ENCODE assay signal across 19 cellular contexts in the genomic region with DNA sequence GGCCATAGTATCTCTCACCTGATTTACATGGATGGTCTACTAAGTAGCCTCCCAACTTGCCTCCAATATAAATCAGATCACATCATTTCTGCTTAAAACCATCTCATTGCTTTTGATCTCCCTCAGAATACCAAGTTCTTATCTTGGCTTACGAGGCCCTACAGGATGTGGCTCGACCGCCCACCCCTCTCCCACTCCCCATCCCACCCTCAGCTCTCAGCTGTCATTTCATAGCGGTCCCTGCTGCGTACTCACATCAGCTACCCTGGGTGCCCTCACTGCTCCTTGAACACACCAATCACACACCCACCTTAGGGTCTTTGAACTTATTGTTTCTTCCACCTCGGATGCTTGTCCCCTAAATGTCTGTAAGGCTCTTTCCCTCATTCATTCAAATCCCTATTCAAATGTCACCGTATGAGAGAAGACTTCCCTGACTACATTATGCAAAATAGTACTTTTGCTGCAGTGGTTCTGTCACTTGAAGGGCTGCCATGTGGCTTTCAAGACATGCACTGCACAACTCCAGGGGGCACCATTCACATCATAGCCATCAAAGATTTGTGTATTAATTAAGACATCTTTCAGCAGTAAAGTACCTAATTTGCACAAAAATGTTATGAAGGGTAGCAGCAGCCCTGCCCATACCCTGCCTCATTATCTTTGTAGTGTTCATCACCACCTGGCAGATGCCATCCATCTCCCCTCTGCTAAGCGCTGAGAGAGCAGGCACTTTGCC.
"Had no signal": no experiment of that assay in that cellular context is flagged by ENCODE, and none has a peak within 500 bp of the region (broad histone marks: within the 10 kb centered on the region; RNA-seq: fewer than 3 reads in every experiment).

No MANE protein-coding gene starts in this region.

- H3K36me3 Mint-ChIP-seq: activated CD8-positive, alpha-beta memory T cell treated with anti-CD3 and anti-CD28 coated beads, Interleukin-2, amount 10 ng/mL, durations not matched to agents 7 days and 5 days; activated naive CD4-positive, alpha-beta T cell treated with anti-CD3 and anti-CD28 coated beads, Interleukin-2, amount 50 U/mL, for 24 hours; WTC11 had no signal

- H3K27me3 ChIP-seq: MG63 had no signal

- H3K27ac ChIP-seq: PC-9 had no signal

- H3K4me1 Mint-ChIP-seq: activated CD4-positive, alpha-beta T cell treated with anti-CD3 and anti-CD28 coated beads, Interleukin-2, amount 10 ng/mL, durations not matched to agents 24 days and 14 days; activated CD8-positive, alpha-beta memory T cell treated with anti-CD3 and anti-CD28 coated beads, Interleukin-2, amount 10 ng/mL, durations not matched to agents 7 days and 5 days; activated naive CD4-positive, alpha-beta T cell treated with anti-CD3 and anti-CD28 coated beads, Interleukin-2, amount 50 U/mL, for 24 hours had no signal

- H3K27ac Mint-ChIP-seq: activated CD4-positive, alpha-beta T cell treated with anti-CD3 and anti-CD28 coated beads, Interleukin-2, amount 10 ng/mL, durations not matched to agents 24 days and 14 days; activated CD8-positive, alpha-beta memory T cell treated with anti-CD3 and anti-CD28 coated beads, Interleukin-2, amount 10 ng/mL, durations not matched to agents 7 days and 5 days; activated naive CD4-positive, alpha-beta T cell treated with anti-CD3 and anti-CD28 coated beads, Interleukin-2, amount 50 U/mL, for 24 hours; activated T-cell treated with anti-CD3 and anti-CD28 coated beads, Interleukin-2, amount 50 U/mL, for 24 hours; activated T-helper 1 cell treated with anti-CD3 and anti-CD28 coated beads, Interleukin-12 subunit alpha, Interleukin-12 subunit beta, Interleukin-2, Interleukin-4 antibody, amounts not matched to agents 30 ng/mL and 10 ng/mL and 1 ng/mL, durations not matched to agents 14 hours and 24 hours and 36 hours; T-helper 1 cell treated with Interleukin-12 subunit alpha and Interleukin-12 subunit beta and Interleukin-4 antibody, amounts not matched to agents 30 μg/mL and 1 μg/mL, for 36 hours; WTC11 had no signal

- H2AFZ ChIP-seq: PC-9 had no signal

- ATAC-seq: activated CD8-positive, alpha-beta memory T cell treated with anti-CD3 and anti-CD28 coated beads, Interleukin-2, amount 10 ng/mL, durations not matched to agents 7 days and 5 days; WTC11 had no signal

- H3K4me2 ChIP-seq: PC-9 had no signal

- H3K4me3 Mint-ChIP-seq: activated CD4-positive, alpha-beta T cell treated with anti-CD3 and anti-CD28 coated beads, Interleukin-2, amount 10 ng/mL, durations not matched to agents 24 days and 14 days; activated CD8-positive, alpha-beta memory T cell treated with anti-CD3 and anti-CD28 coated beads, Interleukin-2, amount 10 ng/mL, durations not matched to agents 7 days and 5 days; activated naive CD4-positive, alpha-beta T cell treated with anti-CD3 and anti-CD28 coated beads, Interleukin-2, amount 50 U/mL, for 24 hours; activated T-cell treated with anti-CD3 and anti-CD28 coated beads, Interleukin-2, amount 50 U/mL, for 24 hours; activated T-helper 1 cell treated with anti-CD3 and anti-CD28 coated beads, Interleukin-12 subunit alpha, Interleukin-12 subunit beta, Interleukin-2, Interleukin-4 antibody, amounts not matched to agents 30 ng/mL and 10 ng/mL and 1 ng/mL, durations not matched to agents 14 hours and 24 hours and 36 hours; T-helper 1 cell treated with Interleukin-12 subunit alpha and Interleukin-12 subunit beta and Interleukin-4 antibody, amounts not matched to agents 30 μg/mL and 1 μg/mL, for 36 hours; WTC11 had no signal

- H3K9me3 ChIP-seq: MG63 had no signal

- DNase-seq: activated CD4-positive, alpha-beta T cell treated with anti-CD3 and anti-CD28 coated beads, Interleukin-2, amount 10 ng/mL, durations not matched to agents 24 days and 14 days; activated CD4-positive, alpha-beta T cell treated with anti-CD3 and anti-CD28 coated beads, Interleukin-2, amount 50 U/mL, for 48 hours; activated CD4-positive, CD25-positive, alpha-beta regulatory T cell treated with anti-CD3 and anti-CD28 coated beads, Interleukin-2, amount 50 U/mL, for 72 hours; activated CD8-positive, alpha-beta memory T cell treated with anti-CD3 and anti-CD28 coated beads, Interleukin-2, amount 10 ng/mL, durations not matched to agents 7 days and 5 days; activated effector memory CD4-positive, alpha-beta T cell treated with Interleukin-2 at 50 U/mL for 16 hours; activated naive CD4-positive, alpha-beta T cell; activated T-cell treated with anti-CD3 and anti-CD28 coated beads, Interleukin-2, amount 50 U/mL, for 24 hours; aorta; central memory CD4-positive, alpha-beta T cell; KG1; MG63; NCI-H1105 treated with DMSO at 0.1 percent for 48 hours; NCI-H345; NCI-H510A; PC-9 had no signal

- H3K36me3 ChIP-seq: MG63 had no signal

- H3K4me3 ChIP-seq: MG63, PC-9 had no signal

- H3K9me3 Mint-ChIP-seq: activated CD4-positive, alpha-beta T cell treated with anti-CD3 and anti-CD28 coated beads, Interleukin-2, amount 10 ng/mL, durations not matched to agents 24 days and 14 days; activated naive CD4-positive, alpha-beta T cell treated with anti-CD3 and anti-CD28 coated beads, Interleukin-2, amount 50 U/mL, for 24 hours; activated T-cell treated with anti-CD3 and anti-CD28 coated beads, Interleukin-2, amount 50 U/mL, for 24 hours; activated T-helper 1 cell treated with anti-CD3 and anti-CD28 coated beads, Interleukin-12 subunit alpha, Interleukin-12 subunit beta, Interleukin-2, Interleukin-4 antibody, amounts not matched to agents 30 ng/mL and 10 ng/mL and 1 ng/mL, durations not matched to agents 14 hours and 24 hours and 36 hours; T-helper 1 cell treated with Interleukin-12 subunit alpha and Interleukin-12 subunit beta and Interleukin-4 antibody, amounts not matched to agents 30 μg/mL and 1 μg/mL, for 36 hours had no signal
